In the genomic region with DNA sequence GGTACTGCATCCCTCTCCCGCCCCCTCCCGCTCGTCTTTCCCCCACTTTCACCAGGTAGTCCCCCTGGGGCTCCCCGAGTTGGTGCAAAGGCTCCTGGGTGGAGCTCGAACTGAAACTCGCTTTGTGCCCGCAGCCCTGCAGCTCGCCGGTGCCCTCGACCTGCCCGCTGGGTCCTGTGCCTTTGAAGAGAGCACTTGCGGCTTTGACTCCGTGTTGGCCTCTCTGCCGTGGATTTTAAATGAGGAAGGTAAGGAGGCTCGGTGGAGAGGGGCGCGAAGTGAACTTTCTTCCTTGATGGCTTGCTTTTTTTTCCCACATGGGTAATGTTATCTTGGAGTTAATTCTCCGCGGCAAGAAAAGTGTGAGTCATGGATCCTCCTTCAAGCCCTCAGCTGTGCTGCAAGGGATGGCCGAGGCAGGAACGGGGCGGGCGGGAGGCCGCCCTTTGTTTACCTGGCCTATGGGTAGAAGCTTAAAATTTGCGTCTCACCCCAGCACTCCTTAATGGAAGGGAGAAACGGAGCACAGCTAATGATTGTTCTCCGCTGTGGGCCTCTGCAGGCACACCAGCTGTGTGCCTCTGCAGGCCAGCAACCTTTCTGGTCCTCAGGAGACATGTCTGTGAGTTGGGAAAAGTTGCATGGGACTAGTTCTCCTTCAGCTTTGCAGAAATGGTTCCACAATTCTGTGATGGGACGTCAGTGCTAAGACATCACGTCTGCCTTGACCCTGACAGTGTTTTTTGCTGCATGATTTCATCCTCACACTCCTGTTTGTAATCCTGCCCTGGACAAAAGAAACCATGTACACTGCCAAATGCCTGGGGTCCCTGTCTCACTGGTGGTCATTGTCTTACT, we compare ENCODE assay signal across 7 cellular contexts. TPM values are rescaled to one million over a fixed set of nuclear protein-coding genes. Genes with fewer than 3 reads are reported as not detected.
DNase-seq lines count a peak whose midpoint lies in the region; ATAC-seq and TF ChIP-seq lines count a peak whose summit lies in the region.

No MANE protein-coding gene starts in this region.

- H3K4me1 ChIP-seq in mammary epithelial cell (ENCODE audit: insufficient read depth, low read length) (peaks cover 68% of the 10 kb centered on the region), testis (peaks cover 28% of the 10 kb centered on the region)

- POLR2A ChIA-PET in HEK293T (lab: Yijun Ruan, JAX) = no interaction called here

- dilution Hi-C loops in mammary epithelial cell (cut with HindIII; ENCODE audit: low sequenced_read_pairs) = loop anchor here (5.0 kb wide), 1 partner anchor 62 kb away; no protein-coding TSS in a partner anchor

- intact Hi-C loops in mammary epithelial cell (cut with micrococcal nuclease) (loop anchor here (1.0 to 5.0 kb wide), 5 partner anchors 24 to 72 kb away; no protein-coding TSS in a partner anchor), left colon (cut with DNase I, micrococcal nuclease) (loop anchor here in 1 of 2 donors (10.0 kb wide), 1 partner anchor 70 kb away; no protein-coding TSS in a partner anchor), testis (cut with DNase I; ENCODE audit: low total_unique reads) (no loop called here)

- peaks cover 8% of the 10 kb centered on the region for H3K79me2 ChIP-seq in mammary epithelial cell (ENCODE audit: insufficient read depth, low read length)

- DNase-seq in LHCN-M2 (ENCODE audit: low read depth) (peak; percentile 79), mammary epithelial cell (peak; percentile 78), left colon (peak in 1 of 2 donors; percentile 14), testis (peak; percentile 56), putamen (ENCODE audit: low spot score) (no peak), HEK293T (ENCODE audit: extremely low spot score) (no peak)
- DNase-seq in stimulated activated CD4-positive, alpha-beta T cell treated with anti-CD3 and anti-CD28 coated beads, Interleukin-4, amount 100 ng/mL, for 24 hours = no peak

- H3K36me3 ChIP-seq in mammary epithelial cell (ENCODE audit: insufficient read depth, low read length) (no peaks in the 10 kb centered on the region), testis (ENCODE audit: low read depth, missing control alignments) (no peaks in the 10 kb centered on the region)

- no peaks in the 10 kb centered on the region for H3K9me3 ChIP-seq in mammary epithelial cell (replicated peaks; ENCODE audit: insufficient read depth, low read length)
- H3K9me3 ChIP-seq in testis = no peaks in the 10 kb centered on the region

- peak overlapping the region; percentile 82 for H2AFZ ChIP-seq in mammary epithelial cell (ENCODE audit: low read depth, low read length)

- CTCF ChIA-PET in mammary epithelial cell (lab: Charles Lee; ENCODE audit: low non-redundant PET) (interaction anchor here (0.7 to 1.3 kb wide), 2 partner anchors 67 to 1010 kb away, joined by 5 to 7 read pairs; no protein-coding TSS in a partner anchor), HEK293T (lab: Yijun Ruan, JAX) (no interaction called here)

- peak overlapping the region; percentile 98 for H3K4me2 ChIP-seq in mammary epithelial cell (ENCODE audit: insufficient read depth, low read depth, low read length)

- H3K27ac ChIP-seq in mammary epithelial cell (ENCODE audit: insufficient read depth, low read depth, low read length) (peak overlapping the region; percentile 13), testis (peak overlapping the region; percentile 84 to 87)

- peak overlapping the region; percentile 35 for H3K9ac ChIP-seq in mammary epithelial cell (ENCODE audit: insufficient read depth, low read length)

- in situ Hi-C loops in mammary epithelial cell (cut with MboI; ENCODE audit: low sequenced_read_pairs in 2 of 2) = loop anchor here in 1 of 2 donors (10.0 kb wide), 1 partner anchor 70 kb away; no protein-coding TSS in a partner anchor

- TF ChIP-seq POLR2A in testis (IDR thresholded peaks at IDR 0.05) = no peak

- no peaks in the 10 kb centered on the region for H4K20me1 ChIP-seq in mammary epithelial cell (ENCODE audit: insufficient read depth, low read length)

- WGBS in mammary epithelial cell (ENCODE audit: low coverage, missing lambda C conversion rate) = 4% methylated on average over 15 of the region's 29 CpGs
- 11 to 12% methylated on average over 11 to 29 of the region's 29 CpGs for whole genome bisulfite sequencing in testis, 2 donors

- no TSS peak for BruUV-seq in mammary epithelial cell (replicated peaks; lab: Mats Ljungman, UMichigan)

- H3K4me3 ChIP-seq in mammary epithelial cell (replicated peaks in 1 of 3; ENCODE audit: insufficient read depth in 1 of 3, low read depth in 2 of 3, low read length in 3 of 3) = peak overlapping the region; percentile 46 to 61 (median 60)
- H3K4me3 ChIP-seq in testis = peak overlapping the region; percentile 66 to 80

- ATAC-seq in left colon = peak; percentile 30

- H3K27me3 ChIP-seq in mammary epithelial cell (ENCODE audit: insufficient read depth, low read length) (no peaks in the 10 kb centered on the region), testis (no peaks in the 10 kb centered on the region)

- TF ChIP-seq CTCF in mammary epithelial cell (conservative IDR thresholded peaks at IDR 0.05 in 1 of 2, IDR thresholded peaks at IDR 0.05 in 1 of 2; ENCODE audit: extremely low read depth in 1 of 2, insufficient read depth in 1 of 2, low read depth in 1 of 2, low read length in 2 of 2) (no peak), testis (IDR thresholded peaks at IDR 0.05) (no peak)

TF ChIP-seq in HEK293T, 16 proteins besides CTCF, POLR2A, EP300 and RAD21:
- TF ChIP-seq BHLHE40 (IDR thresholded peaks at IDR 0.05; ENCODE audit: borderline replicate concordance) (no peak), LEF1 (IDR thresholded peaks at IDR 0.05; ENCODE audit: borderline replicate concordance) (no peak), ARNT (IDR thresholded peaks at IDR 0.05) (no peak), CTBP1 (IDR thresholded peaks at IDR 0.05; ENCODE audit: borderline replicate concordance) (no peak)

RNA-seq across cellular contexts. Expression of a gene that starts 1.0 kb away (rescaled TPM):
- 42.1 and 53.2 TPM in 2 replicates for total RNA-seq in LHCN-M2 (2014; rRNA removed)
- 19.7 TPM for polyA plus RNA-seq in LHCN-M2 (2012)
- total RNA-seq in mammary epithelial cell = 10 to 100 TPM in 1 of 2 donors, 1 to 10 TPM in 1; 8.3 to 33.5 TPM
- 10.9 TPM for polyA plus RNA-seq in mammary epithelial cell
- 13.5 TPM for polyA minus RNA-seq in mammary epithelial cell
- total RNA-seq in left colon = 10 to 100 TPM in 1 of 2 donors, 1 to 10 TPM in 1; 4.6 to 12.7 TPM
- 10 to 100 TPM; 13.7 to 28.3 TPM for total RNA-seq in testis
- polyA plus RNA-seq in testis (ENCODE audit: insufficient read depth, low read depth, low replicate concordance) = 15.1 TPM

Comparison
In these comparisons a context has a peak if more than half of its experiments do, and no peak if none do; other contexts are left out.
1. DNase-seq: peak in LHCN-M2 (single experiment), mammary epithelial cell (single experiment) and testis (single experiment); none in putamen (single experiment), stimulated activated CD4-positive, alpha-beta T cell treated with anti-CD3 and anti-CD28 coated beads, Interleukin-4, amount 100 ng/mL, for 24 hours (single experiment) and HEK293T (single experiment).